Comparison of ENCODE assay signal across 25 cellular contexts in the genomic region with DNA sequence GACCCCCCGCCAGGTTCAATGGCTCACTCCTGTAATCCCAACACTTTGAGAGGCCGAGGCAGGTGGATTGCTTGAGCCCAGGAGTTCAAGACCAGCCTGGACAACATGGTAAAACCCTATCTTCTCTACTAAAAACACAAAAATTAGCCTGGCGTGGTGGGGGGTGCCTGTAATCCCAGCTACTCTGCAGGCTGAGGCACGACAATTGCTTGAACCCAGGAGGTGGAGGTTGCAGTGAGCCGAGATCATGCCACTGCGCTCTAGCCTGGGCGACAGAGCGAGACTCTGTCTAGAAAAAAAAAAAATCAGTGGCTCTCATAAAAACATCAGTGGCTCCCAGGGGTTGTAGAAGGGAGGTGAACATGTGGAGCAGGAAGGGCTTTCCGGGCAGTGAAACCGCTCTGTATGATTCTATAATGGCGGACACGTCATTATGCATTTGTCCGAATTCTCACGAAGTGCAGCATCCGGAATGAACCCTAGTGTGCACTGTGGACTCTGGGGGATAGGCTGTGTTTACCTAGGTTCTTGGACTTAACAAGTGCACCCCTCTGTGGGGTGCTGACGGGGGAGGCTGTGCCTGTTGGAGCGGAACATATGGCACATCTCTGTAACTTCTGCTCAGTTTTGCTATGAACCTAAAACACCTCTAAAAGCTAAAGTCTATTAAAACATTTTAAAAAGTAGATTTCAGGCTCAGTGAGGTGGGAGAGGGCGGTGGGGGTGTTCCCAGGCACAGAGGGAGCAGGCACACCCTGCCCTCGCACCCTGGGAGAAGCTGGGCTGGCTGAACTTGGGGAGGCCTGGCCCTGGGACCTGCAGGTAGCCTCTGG. TPM values are rescaled to one million over a fixed set of nuclear protein-coding genes. Genes with fewer than 3 reads are reported as not detected.
DNase-seq lines count a peak whose midpoint lies in the region; ATAC-seq, FAIRE-seq and TF ChIP-seq lines count a peak whose summit lies in the region.
"Had no signal": no experiment of that assay in that cellular context is flagged by ENCODE, and none has a peak within 500 bp of the region (broad histone marks: within the 10 kb centered on the region; RNA-seq: fewer than 3 reads in every experiment).

No MANE protein-coding gene starts in this region.

- H3K9me3 ChIP-seq in astrocyte (ENCODE audit: insufficient read depth, low read depth, low read length) (no peaks in the 10 kb centered on the region), MM.1S (replicated peaks; ENCODE audit: insufficient read depth, low read length) (no peaks in the 10 kb centered on the region)

- H4K20me1 ChIP-seq in astrocyte (ENCODE audit: insufficient read depth, low read length), result no peaks in the 10 kb centered on the region
- no peaks in the 10 kb centered on the region for H4K20me1 ChIP-seq in MM.1S (ENCODE audit: insufficient read depth, low read length)

- TF ChIP-seq CTCF in astrocyte (IDR thresholded peaks at IDR 0.05; ENCODE audit: insufficient read depth, low read depth, low read length), result no peak
- no peak for TF ChIP-seq CTCF in glutamatergic neuron (IDR thresholded peaks at IDR 0.05; ENCODE audit: partially characterized antibody, unreplicated experiment)
- no peak for TF ChIP-seq CTCF in MM.1S (IDR thresholded peaks at IDR 0.05; ENCODE audit: low read length)

- H3K9ac ChIP-seq in astrocyte (ENCODE audit: low read length) (no peak overlapping the region), MM.1S (ENCODE audit: low read length) (no peak overlapping the region)

- no peaks in the 10 kb centered on the region for H3K9me2 ChIP-seq in MM.1S (replicated peaks; ENCODE audit: insufficient read depth, low read length)

- DNase-seq in DMS 273 (lab: John Stamatoyannopoulos, UW; ENCODE audit: unreplicated experiment), result peak; percentile 12
- DNase-seq in DMS 273 treated with DMSO at 0.1 percent for 48 hours (lab: John Stamatoyannopoulos, UW), result no peak
- DNase-seq in astrocyte (ENCODE audit: low read depth), result no peak
- DNase-seq in glutamatergic neuron, result no peak
- peak; percentile 60 for DNase-seq in retina
- DNase-seq in naive thymus-derived CD8-positive, alpha-beta T cell, result no peak
- DNase-seq in SIG-M5 treated with dmso at 0.1 percent for 504 hours (lab: John Stamatoyannopoulos, UW; ENCODE audit: unreplicated experiment), result no peak
- DNase-seq in MM.1S, result no peak
- DNase-seq: ACHN; CD8-positive, alpha-beta memory T cell; DMS53; GDM1; Karpas-422; NCI-H1417; NCI-H1694 treated with DMSO at 0.1 percent for 48 hours; NCI-H2107; NCI-H446 treated with DMSO at 0.1 percent for 48 hours; NK-92 treated with Interleukin-12 subunit alpha and Interleukin-12 subunit beta, amount 100 ng/mL, for 24 hours; SHP77 treated with DMSO at 0.1 percent for 48 hours had no signal

- H2AFZ ChIP-seq in astrocyte (ENCODE audit: low read depth, low read length) (no peak overlapping the region), MM.1S (ENCODE audit: low read length) (no peak overlapping the region)

- H3K27me3 ChIP-seq in astrocyte (ENCODE audit: insufficient read depth, low read length) (no peaks in the 10 kb centered on the region), MM.1S (replicated peaks; ENCODE audit: insufficient read depth, low read length) (peaks cover 36% of the 10 kb centered on the region)

- H3K4me1 ChIP-seq in astrocyte (ENCODE audit: insufficient read depth, low read length), result peaks cover 42% of the 10 kb centered on the region
- H3K4me1 ChIP-seq in MM.1S (ENCODE audit: low read length), result peaks cover 5% of the 10 kb centered on the region; the same call in 1 of the 2 replicates

- H3K4me1 Mint-ChIP-seq in astrocyte (ENCODE audit: low read depth, unreplicated experiment) (peaks cover 11% of the 10 kb centered on the region), glutamatergic neuron (ENCODE audit: low read depth, unreplicated experiment) (peaks cover 30% of the 10 kb centered on the region)
- H3K4me1 Mint-ChIP-seq in naive thymus-derived CD8-positive, alpha-beta T cell, result no peaks in the 10 kb centered on the region
- H3K4me1 Mint-ChIP-seq: CD8-positive, alpha-beta memory T cell had no signal

- H3K27ac ChIP-seq in astrocyte (ENCODE audit: low read depth, low read length) (no peak overlapping the region), MM.1S (ENCODE audit: low read length) (no peak overlapping the region)
- H3K27ac ChIP-seq: 22Rv1, C4-2B, RWPE1 had no signal

- peak overlapping the region; percentile 34 for H3K4me3 Mint-ChIP-seq in astrocyte (ENCODE audit: unreplicated experiment)
- H3K4me3 Mint-ChIP-seq in glutamatergic neuron (ENCODE audit: unreplicated experiment), result peak overlapping the region; percentile 30
- no peak overlapping the region for H3K4me3 Mint-ChIP-seq in naive thymus-derived CD8-positive, alpha-beta T cell
- H3K4me3 Mint-ChIP-seq: CD8-positive, alpha-beta memory T cell; IgD-negative memory B cell had no signal

- no peak overlapping the region for H3K27ac Mint-ChIP-seq in astrocyte (ENCODE audit: unreplicated experiment)
- peak overlapping the region; percentile 52 for H3K27ac Mint-ChIP-seq in glutamatergic neuron (ENCODE audit: unreplicated experiment)
- no peak overlapping the region for H3K27ac Mint-ChIP-seq in naive thymus-derived CD8-positive, alpha-beta T cell
- H3K27ac Mint-ChIP-seq: CD8-positive, alpha-beta memory T cell; IgD-negative memory B cell had no signal

- POLR2A ChIA-PET in naive thymus-derived CD8-positive, alpha-beta T cell (lab: Charles Lee), result no interaction called here

- H3K79me2 ChIP-seq in astrocyte (ENCODE audit: insufficient read depth, low read length) (no peaks in the 10 kb centered on the region), MM.1S (ENCODE audit: low read length) (no peaks in the 10 kb centered on the region)

- H3K4me2 ChIP-seq in astrocyte (ENCODE audit: low read length), result peak overlapping the region; percentile 73
- no peak overlapping the region for H3K4me2 ChIP-seq in MM.1S (ENCODE audit: low read depth, low read length)

- no peaks in the 10 kb centered on the region for H3K36me3 ChIP-seq in astrocyte (ENCODE audit: insufficient read depth, low read length)
- H3K36me3 ChIP-seq in MM.1S (replicated peaks; ENCODE audit: insufficient read depth, low read length), result no peaks in the 10 kb centered on the region

- ATAC-seq in naive thymus-derived CD8-positive, alpha-beta T cell, result no peak

- H3K4me3 ChIP-seq in astrocyte (ENCODE audit: insufficient read depth, low read depth, low read length) (no peak overlapping the region), MM.1S (ENCODE audit: low read length) (no peak overlapping the region)

- H3K9me3 Mint-ChIP-seq in astrocyte (ENCODE audit: unreplicated experiment) (no peaks in the 10 kb centered on the region), glutamatergic neuron (ENCODE audit: unreplicated experiment) (peaks cover 2% of the 10 kb centered on the region)
- no peaks in the 10 kb centered on the region for H3K9me3 Mint-ChIP-seq in naive thymus-derived CD8-positive, alpha-beta T cell
- H3K9me3 Mint-ChIP-seq: CD8-positive, alpha-beta memory T cell; IgD-negative memory B cell had no signal

- H3K36me3 Mint-ChIP-seq in astrocyte (ENCODE audit: low read depth, unreplicated experiment) (no peaks in the 10 kb centered on the region), glutamatergic neuron (ENCODE audit: unreplicated experiment) (no peaks in the 10 kb centered on the region)
- no peaks in the 10 kb centered on the region for H3K36me3 Mint-ChIP-seq in naive thymus-derived CD8-positive, alpha-beta T cell
- H3K36me3 Mint-ChIP-seq: CD8-positive, alpha-beta memory T cell; IgD-negative memory B cell had no signal

- FAIRE-seq in astrocyte (lab: Jason Lieb, UNC), result no peak
- FAIRE-seq: HTR-8/SVneo had no signal

- H3K27me3 Mint-ChIP-seq in astrocyte (ENCODE audit: low read depth, unreplicated experiment) (peaks cover 33% of the 10 kb centered on the region), glutamatergic neuron (ENCODE audit: unreplicated experiment) (peaks cover 9% of the 10 kb centered on the region)
- peaks cover 0 to 5% (median 0%) of the 10 kb centered on the region in 5 donors for H3K27me3 Mint-ChIP-seq in naive thymus-derived CD8-positive, alpha-beta T cell

- no peaks in the 10 kb centered on the region for H3F3A ChIP-seq in MM.1S (ENCODE audit: insufficient read depth, low read length)

RNA-seq across cellular contexts. Expression of gene SEPTIN5, which starts 49.1 kb away (rescaled TPM):
- total RNA-seq in astrocyte, result 7.3 and 8.6 TPM in 2 replicates
- 96.0 TPM for total RNA-seq in glutamatergic neuron (ENCODE audit: unreplicated experiment)
- total RNA-seq in naive thymus-derived CD8-positive, alpha-beta T cell, result 1 to 10 TPM in 1 of 2 experiments, under 1 TPM in 1; 0.55 to 1.5 TPM
- under 1 TPM in 1 of 3 donors, not detected in 2; 0.32 TPM for polyA plus RNA-seq in naive thymus-derived CD8-positive, alpha-beta T cell
- polyA plus RNA-seq: CD8-positive, alpha-beta memory T cell had no signal

RNA-seq across cellular contexts. Expression of gene GP1BB, which starts 58.2 kb away (rescaled TPM):
- total RNA-seq in astrocyte (0.95 and 2.8 TPM in 2 replicates), glutamatergic neuron (ENCODE audit: unreplicated experiment) (8.3 TPM)
- under 1 TPM in 1 of 2 experiments, not detected in 1; 0.34 TPM for total RNA-seq in naive thymus-derived CD8-positive, alpha-beta T cell
- not detected for polyA plus RNA-seq in naive thymus-derived CD8-positive, alpha-beta T cell
- total RNA-seq: Calu3; CD8-positive, alpha-beta memory T cell had no signal
- polyA plus RNA-seq: CD8-positive, alpha-beta memory T cell had no signal

Comparison
In these comparisons a context has a peak if more than half of its experiments do, and no peak if none do; other contexts are left out.
1. DNase-seq: peak in DMS 273 (single experiment) and retina (single experiment); none in DMS 273 treated with DMSO at 0.1 percent for 48 hours (single experiment), astrocyte (single experiment), glutamatergic neuron (single experiment), naive thymus-derived CD8-positive, alpha-beta T cell (0 of 10), SIG-M5 treated with dmso at 0.1 percent for 504 hours (single experiment) and MM.1S (single experiment).
2. H3K4me3 Mint-ChIP-seq: peak in astrocyte (single experiment) and glutamatergic neuron (single experiment); none in naive thymus-derived CD8-positive, alpha-beta T cell (0 of 10).
3. RNA of gene SEPTIN5, which starts 49.1 kb away (total RNA-seq): 96.0 TPM in glutamatergic neuron (single experiment); 7.3 to 8.6 TPM in astrocyte and 0.55 to 1.5 TPM in naive thymus-derived CD8-positive, alpha-beta T cell; every median in the first group is over 10 times any median in the second.